ENCODE assay signal across 8 cellular contexts in genomic region chr17:76382803-76383644, GRCh38. TPM values are rescaled to one million over a fixed set of nuclear protein-coding genes. Genes with fewer than 3 reads are reported as not detected.
A peak's percentile ranks its signal among the peaks of the same experiment; 100 is the strongest.
DNase-seq lines count a peak whose midpoint lies in the region; ATAC-seq and TF ChIP-seq lines count a peak whose summit lies in the region.

No MANE protein-coding gene starts in this region.

- intact Hi-C loops in colonic mucosa (cut with DNase I) = no loop called here
- intact Hi-C loops in lower lobe of right lung (cut with DNase I) = no loop called here

- peak; percentile 32 to 55 for ATAC-seq in lower lobe of right lung
- no peak for ATAC-seq in HG03196 (IDR thresholded peaks at IDR 0.05; ENCODE audit: unreplicated experiment)

- H3K4me3 ChIP-seq in WERI-Rb-1 (ENCODE audit: low read depth, low read length) (peak overlapping the region; percentile 74), colonic mucosa (peak overlapping the region; percentile 43), lower lobe of right lung (peak overlapping the region; percentile 70)

- H3K9me3 ChIP-seq in WERI-Rb-1 (ENCODE audit: severe bottlenecking) = no peaks in the 10 kb centered on the region
- H3K9me3 ChIP-seq in colonic mucosa = no peaks in the 10 kb centered on the region
- H3K9me3 ChIP-seq in lower lobe of right lung = no peaks in the 10 kb centered on the region

- H3K4me1 ChIP-seq in colonic mucosa = peaks cover 7% of the 10 kb centered on the region
- H3K4me1 ChIP-seq in lower lobe of right lung = peaks cover 38% of the 10 kb centered on the region

- TF ChIP-seq CTCF in WERI-Rb-1 (IDR thresholded peaks at IDR 0.05; ENCODE audit: low read depth, low read length) (no peak), colonic mucosa (IDR thresholded peaks at IDR 0.05) (no peak), lower lobe of right lung (IDR thresholded peaks at IDR 0.05) (no peak)

- peak; percentile 86 for DNase-seq in Daoy (ENCODE audit: low read depth)
- DNase-seq in HT1080 (ENCODE audit: low read depth) = peak; percentile 41
- DNase-seq in WERI-Rb-1 = peak; percentile 65
- peak; percentile 76 for DNase-seq in colonic mucosa
- DNase-seq in lower lobe of right lung = peak; percentile 66
- DNase-seq in stimulated activated CD8-positive, alpha-beta memory T cell treated with anti-CD3 and anti-CD28 coated beads, Interleukin-15, amount 100 ng/mL, for 4 hours (ENCODE audit: low read depth in 2 of 2) = peak; percentile 30 to 46
- DNase-seq in NK-92 (lab: John Stamatoyannopoulos, UW; ENCODE audit: unreplicated experiment) = no peak

- H3K27me3 ChIP-seq in WERI-Rb-1 (ENCODE audit: insufficient read depth, low read depth, severe bottlenecking) (peaks cover 14% of the 10 kb centered on the region), colonic mucosa (peaks cover 16% of the 10 kb centered on the region), lower lobe of right lung (ENCODE audit: low read depth) (no peaks in the 10 kb centered on the region)

- peak overlapping the region; percentile 63 to 78 for H3K9ac ChIP-seq in colonic mucosa (ENCODE audit: low read depth in 2 of 2, low read length in 2 of 2)

- H3K36me3 ChIP-seq in WERI-Rb-1 (peaks cover 2% of the 10 kb centered on the region; the same call in 1 of the 2 replicates), colonic mucosa (no peaks in the 10 kb centered on the region), lower lobe of right lung (no peaks in the 10 kb centered on the region)

- H3K27ac ChIP-seq in WERI-Rb-1 = no peak overlapping the region
- peak overlapping the region; percentile 73 for H3K27ac ChIP-seq in colonic mucosa
- H3K27ac ChIP-seq in lower lobe of right lung = peak overlapping the region; percentile 81

RNA-seq across cellular contexts. Expression of gene SPHK1, which starts 1.4 kb away (rescaled TPM):
- total RNA-seq in Daoy (2014; rRNA removed; shearing (Covaris generic)) = 72.9 and 91.9 TPM in 2 replicates
- total RNA-seq in HT1080 (2014; rRNA removed; shearing (Covaris generic)) = 107 and 122 TPM in 2 replicates
- polyA plus RNA-seq in HT1080 (2015; cell fraction: cytosol; rRNA removed) = 88.1 and 96.5 TPM in 2 replicates
- polyA plus RNA-seq in HT1080 (2015; cell fraction: nucleus; rRNA removed) = 135 and 156 TPM in 2 replicates
- total RNA-seq in colonic mucosa (1 to 10 TPM; 2.1 to 3.3 TPM), lower lobe of right lung (8.2 TPM)

RNA-seq across cellular contexts. Expression of gene PRPSAP1, which starts 29.3 kb away (rescaled TPM):
- total RNA-seq in Daoy (2014; rRNA removed; shearing (Covaris generic)) = 30.3 and 39.2 TPM in 2 replicates
- 20.8 and 35.2 TPM in 2 replicates for total RNA-seq in HT1080 (2014; rRNA removed; shearing (Covaris generic))
- polyA plus RNA-seq in HT1080 (2015; cell fraction: cytosol; rRNA removed) = 69.9 and 77.2 TPM in 2 replicates
- polyA plus RNA-seq in HT1080 (2015; cell fraction: nucleus; rRNA removed) = 125 and 141 TPM in 2 replicates
- 10 to 100 TPM; 60.7 to 70.0 TPM for total RNA-seq in colonic mucosa
- total RNA-seq in lower lobe of right lung = 70.4 TPM
